In the genomic region with DNA sequence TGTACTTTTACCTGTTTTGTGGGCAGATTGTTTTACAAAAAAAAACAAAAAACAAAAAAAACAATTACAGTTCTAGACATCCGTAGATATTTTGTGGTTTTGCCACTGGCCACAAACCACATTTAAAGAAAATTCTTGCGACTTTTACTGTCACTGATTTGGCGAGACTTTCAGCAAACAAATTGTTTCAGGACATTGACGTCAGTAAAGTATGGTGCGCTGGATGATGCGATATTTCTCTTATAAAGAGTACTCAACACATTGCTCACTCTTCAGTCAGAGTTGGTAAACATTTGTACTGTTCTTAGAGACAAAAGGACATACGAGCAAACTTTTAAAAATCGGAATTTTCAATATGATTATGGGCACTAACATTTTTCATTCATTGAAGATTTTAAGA, we compare ENCODE assay signal across 17 cellular contexts.
DNase-seq lines count a peak whose midpoint lies in the region; TF ChIP-seq lines count a peak whose summit lies in the region.
"Had no signal": no experiment of that assay in that cellular context is flagged by ENCODE, and none has a peak within 500 bp of the region (broad histone marks: within the 10 kb centered on the region; RNA-seq: fewer than 3 reads in every experiment).

No MANE protein-coding gene starts in this region.

- H3K27me3 Mint-ChIP-seq in activated naive CD8-positive, alpha-beta T cell treated with anti-CD3 and anti-CD28 coated beads for 36 hours: no peaks in the 10 kb centered on the region
- H3K27me3 Mint-ChIP-seq: IgD-negative memory B cell had no signal

- H3K4me3 ChIP-seq in fibroblast of mammary gland (ENCODE audit: control insufficient read depth, low read depth, low read length): no peak overlapping the region
- H3K4me3 ChIP-seq: SJCRH30 had no signal

- no peaks in the 10 kb centered on the region for H3K4me1 Mint-ChIP-seq in activated naive CD8-positive, alpha-beta T cell treated with anti-CD3 and anti-CD28 coated beads for 36 hours
- H3K4me1 Mint-ChIP-seq: CD14-positive monocyte, H9, IgD-negative memory B cell had no signal

- no peak overlapping the region for H3K4me3 Mint-ChIP-seq in activated naive CD8-positive, alpha-beta T cell treated with anti-CD3 and anti-CD28 coated beads for 36 hours
- H3K4me3 Mint-ChIP-seq: CD14-positive monocyte, H9, IgD-negative memory B cell had no signal

- peak; percentile 24 for DNase-seq in NCI-H1436 (lab: John Stamatoyannopoulos, UW)
- DNase-seq in NCI-H1436 treated with DMSO at 0.1 percent for 48 hours (lab: John Stamatoyannopoulos, UW): no peak
- peak; percentile 12 for DNase-seq in M059J (ENCODE audit: low read depth)
- peak; percentile 15 for DNase-seq in SW480 (ENCODE audit: low spot score)
- DNase-seq in fibroblast of mammary gland (ENCODE audit: low read depth): peak; percentile 10
- DNase-seq in HuH-7 (ENCODE audit: low spot score): no peak
- no peak for DNase-seq in activated naive CD4-positive, alpha-beta T cell treated with anti-CD3 and anti-CD28 coated beads, Interleukin-2, amount 50 U/mL, for 16 hours
- DNase-seq in activated naive CD8-positive, alpha-beta T cell treated with anti-CD3 and anti-CD28 coated beads for 36 hours: no peak
- DNase-seq: H9, NCI-H1105, NCI-H187, NCI-H2171, NCI-H446, NCI-H82, SJCRH30 had no signal

- H3K9me3 Mint-ChIP-seq in activated naive CD8-positive, alpha-beta T cell treated with anti-CD3 and anti-CD28 coated beads for 36 hours: no peaks in the 10 kb centered on the region
- H3K9me3 Mint-ChIP-seq: CD14-positive monocyte, H9 had no signal

- no peak overlapping the region for H3K27ac Mint-ChIP-seq in activated naive CD8-positive, alpha-beta T cell treated with anti-CD3 and anti-CD28 coated beads for 36 hours
- H3K27ac Mint-ChIP-seq: CD14-positive monocyte, H9, IgD-negative memory B cell had no signal

- H3K36me3 Mint-ChIP-seq in activated naive CD8-positive, alpha-beta T cell treated with anti-CD3 and anti-CD28 coated beads for 36 hours: no peaks in the 10 kb centered on the region
- H3K36me3 Mint-ChIP-seq: CD14-positive monocyte, IgD-negative memory B cell had no signal

- no peak for TF ChIP-seq CTCF in fibroblast of mammary gland (conservative IDR thresholded peaks at IDR 0.05; ENCODE audit: control insufficient read depth, insufficient read depth, low read depth, low read length)

Comparison
In these comparisons a context has a peak if more than half of its experiments do, and no peak if none do; other contexts are left out.
1. DNase-seq: peak in NCI-H1436 (single experiment), M059J (single experiment), SW480 (single experiment) and fibroblast of mammary gland (single experiment); none in NCI-H1436 treated with DMSO at 0.1 percent for 48 hours (single experiment), HuH-7 (single experiment), activated naive CD4-positive, alpha-beta T cell treated with anti-CD3 and anti-CD28 coated beads, Interleukin-2, amount 50 U/mL, for 16 hours (single experiment) and activated naive CD8-positive, alpha-beta T cell treated with anti-CD3 and anti-CD28 coated beads for 36 hours (single experiment).